In genomic region chr20:9590189-9590588, GRCh38 we compare ENCODE assay signal across 1 cellular context.
TF ChIP-seq lines count a peak whose summit lies in the region.

No MANE protein-coding gene starts in this region.

TF ChIP-seq in SK-N-SH, 30 proteins besides CTCF, POLR2A, EP300 and RAD21 (continued from another document):
- TF ChIP-seq, protein P1, sequence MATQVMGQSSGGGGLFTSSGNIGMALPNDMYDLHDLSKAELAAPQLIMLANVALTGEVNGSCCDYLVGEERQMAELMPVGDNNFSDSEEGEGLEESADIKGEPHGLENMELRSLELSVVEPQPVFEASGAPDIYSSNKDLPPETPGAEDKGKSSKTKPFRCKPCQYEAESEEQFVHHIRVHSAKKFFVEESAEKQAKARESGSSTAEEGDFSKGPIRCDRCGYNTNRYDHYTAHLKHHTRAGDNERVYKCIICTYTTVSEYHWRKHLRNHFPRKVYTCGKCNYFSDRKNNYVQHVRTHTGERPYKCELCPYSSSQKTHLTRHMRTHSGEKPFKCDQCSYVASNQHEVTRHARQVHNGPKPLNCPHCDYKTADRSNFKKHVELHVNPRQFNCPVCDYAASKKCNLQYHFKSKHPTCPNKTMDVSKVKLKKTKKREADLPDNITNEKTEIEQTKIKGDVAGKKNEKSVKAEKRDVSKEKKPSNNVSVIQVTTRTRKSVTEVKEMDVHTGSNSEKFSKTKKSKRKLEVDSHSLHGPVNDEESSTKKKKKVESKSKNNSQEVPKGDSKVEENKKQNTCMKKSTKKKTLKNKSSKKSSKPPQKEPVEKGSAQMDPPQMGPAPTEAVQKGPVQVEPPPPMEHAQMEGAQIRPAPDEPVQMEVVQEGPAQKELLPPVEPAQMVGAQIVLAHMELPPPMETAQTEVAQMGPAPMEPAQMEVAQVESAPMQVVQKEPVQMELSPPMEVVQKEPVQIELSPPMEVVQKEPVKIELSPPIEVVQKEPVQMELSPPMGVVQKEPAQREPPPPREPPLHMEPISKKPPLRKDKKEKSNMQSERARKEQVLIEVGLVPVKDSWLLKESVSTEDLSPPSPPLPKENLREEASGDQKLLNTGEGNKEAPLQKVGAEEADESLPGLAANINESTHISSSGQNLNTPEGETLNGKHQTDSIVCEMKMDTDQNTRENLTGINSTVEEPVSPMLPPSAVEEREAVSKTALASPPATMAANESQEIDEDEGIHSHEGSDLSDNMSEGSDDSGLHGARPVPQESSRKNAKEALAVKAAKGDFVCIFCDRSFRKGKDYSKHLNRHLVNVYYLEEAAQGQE (IDR thresholded peaks at IDR 0.05; ENCODE audit: low read depth, low read length) = no peak
- TF ChIP-seq FOXM1 (IDR thresholded peaks at IDR 0.05; ENCODE audit: low read depth) (no peak), YY1 (IDR thresholded peaks at IDR 0.05; ENCODE audit: low read depth) (no peak), ZBTB33 (IDR thresholded peaks at IDR 0.05; ENCODE audit: borderline replicate concordance, low read depth) (no peak), PBX3 (IDR thresholded peaks at IDR 0.05) (peak; percentile 45), USF1 (IDR thresholded peaks at IDR 0.05; ENCODE audit: borderline replicate concordance, low read depth) (peak; percentile 42; the same call in 1 of the 2 replicates), GATA2 (CRISPR knock-in tag; IDR thresholded peaks at IDR 0.05) (no peak)
- TF ChIP-seq, protein P2, sequence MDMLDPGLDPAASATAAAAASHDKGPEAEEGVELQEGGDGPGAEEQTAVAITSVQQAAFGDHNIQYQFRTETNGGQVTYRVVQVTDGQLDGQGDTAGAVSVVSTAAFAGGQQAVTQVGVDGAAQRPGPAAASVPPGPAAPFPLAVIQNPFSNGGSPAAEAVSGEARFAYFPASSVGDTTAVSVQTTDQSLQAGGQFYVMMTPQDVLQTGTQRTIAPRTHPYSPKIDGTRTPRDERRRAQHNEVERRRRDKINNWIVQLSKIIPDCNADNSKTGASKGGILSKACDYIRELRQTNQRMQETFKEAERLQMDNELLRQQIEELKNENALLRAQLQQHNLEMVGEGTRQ (IDR thresholded peaks at IDR 0.05; ENCODE audit: borderline replicate concordance, low read depth, low read length) = no peak
